In genomic region chr6:52861151-52861550, GRCh38 we compare ENCODE assay signal across 14 cellular contexts. TPM values are rescaled to one million over a fixed set of nuclear protein-coding genes. Genes with fewer than 3 reads are reported as not detected.
"Had no signal": no experiment of that assay in that cellular context is flagged by ENCODE, and none has a peak within 500 bp of the region (broad histone marks: within the 10 kb centered on the region; RNA-seq: fewer than 3 reads in every experiment).

No MANE protein-coding gene starts in this region.

RNA-seq across cellular contexts. Expression of gene GSTA5, which starts 20.5 kb away (rescaled TPM):
- total RNA-seq: activated CD4-positive, alpha-beta T cell treated with anti-CD3 and anti-CD28 coated beads, Interleukin-2, amount 10 ng/mL, durations not matched to agents 24 days and 14 days; activated CD8-positive, alpha-beta memory T cell treated with anti-CD3 and anti-CD28 coated beads for 36 hours; activated CD8-positive, alpha-beta T cell treated with anti-CD3 and anti-CD28 coated beads for 36 hours; activated naive CD8-positive, alpha-beta T cell treated with anti-CD3 and anti-CD28 coated beads for 36 hours; activated T-cell treated with anti-CD3 and anti-CD28 coated beads, Interleukin-2, amount 50 U/mL, for 72 hours; activated T-helper 17 cell treated with anti-CD3 and anti-CD28 coated beads, Interleukin-2, amount 50 U/mL, for 72 hours; aorta; cardiac muscle cell; K562; M059J; Right ventricle myocardium superior; SJCRH30; T-helper 1 cell treated with Interleukin-12 subunit alpha and Interleukin-12 subunit beta and Interleukin-4 antibody, amounts not matched to agents 30 ng/mL and 1 ng/mL, for 36 hours; T-helper 2 cell treated with Interferon-gamma antibody and Interleukin-4, amounts not matched to agents 100 ng/mL and 5 ng/mL, for 36 hours had no signal
- polyA plus RNA-seq: aorta, cardiac muscle cell, K562 had no signal

RNA-seq across cellular contexts. Expression of gene GSTA3, which starts 48.3 kb away (rescaled TPM):
- total RNA-seq: activated CD4-positive, alpha-beta T cell treated with anti-CD3 and anti-CD28 coated beads, Interleukin-2, amount 10 ng/mL, durations not matched to agents 24 days and 14 days; activated CD8-positive, alpha-beta memory T cell treated with anti-CD3 and anti-CD28 coated beads for 36 hours; activated CD8-positive, alpha-beta T cell treated with anti-CD3 and anti-CD28 coated beads for 36 hours; activated naive CD8-positive, alpha-beta T cell treated with anti-CD3 and anti-CD28 coated beads for 36 hours; activated T-cell treated with anti-CD3 and anti-CD28 coated beads, Interleukin-2, amount 50 U/mL, for 72 hours; activated T-helper 17 cell treated with anti-CD3 and anti-CD28 coated beads, Interleukin-2, amount 50 U/mL, for 72 hours; aorta; cardiac muscle cell; K562; Right ventricle myocardium superior; SJCRH30; T-helper 1 cell treated with Interleukin-12 subunit alpha and Interleukin-12 subunit beta and Interleukin-4 antibody, amounts not matched to agents 30 ng/mL and 1 ng/mL, for 36 hours; T-helper 2 cell treated with Interferon-gamma antibody and Interleukin-4, amounts not matched to agents 100 ng/mL and 5 ng/mL, for 36 hours had no signal
- polyA plus RNA-seq: aorta, cardiac muscle cell, K562 had no signal

RNA-seq across cellular contexts. Expression of gene GSTA1, which starts 57.5 kb away (rescaled TPM):
- total RNA-seq: activated CD4-positive, alpha-beta T cell treated with anti-CD3 and anti-CD28 coated beads, Interleukin-2, amount 10 ng/mL, durations not matched to agents 24 days and 14 days; activated CD8-positive, alpha-beta memory T cell treated with anti-CD3 and anti-CD28 coated beads for 36 hours; activated CD8-positive, alpha-beta T cell treated with anti-CD3 and anti-CD28 coated beads for 36 hours; activated naive CD8-positive, alpha-beta T cell treated with anti-CD3 and anti-CD28 coated beads for 36 hours; activated T-cell treated with anti-CD3 and anti-CD28 coated beads, Interleukin-2, amount 50 U/mL, for 72 hours; activated T-helper 17 cell treated with anti-CD3 and anti-CD28 coated beads, Interleukin-2, amount 50 U/mL, for 72 hours; cardiac muscle cell; Right ventricle myocardium superior; SJCRH30; T-helper 1 cell treated with Interleukin-12 subunit alpha and Interleukin-12 subunit beta and Interleukin-4 antibody, amounts not matched to agents 30 ng/mL and 1 ng/mL, for 36 hours; T-helper 2 cell treated with Interferon-gamma antibody and Interleukin-4, amounts not matched to agents 100 ng/mL and 5 ng/mL, for 36 hours had no signal
- polyA plus RNA-seq: K562 had no signal
